16 cellular contexts compared by ENCODE assay signal in the genomic region with DNA sequence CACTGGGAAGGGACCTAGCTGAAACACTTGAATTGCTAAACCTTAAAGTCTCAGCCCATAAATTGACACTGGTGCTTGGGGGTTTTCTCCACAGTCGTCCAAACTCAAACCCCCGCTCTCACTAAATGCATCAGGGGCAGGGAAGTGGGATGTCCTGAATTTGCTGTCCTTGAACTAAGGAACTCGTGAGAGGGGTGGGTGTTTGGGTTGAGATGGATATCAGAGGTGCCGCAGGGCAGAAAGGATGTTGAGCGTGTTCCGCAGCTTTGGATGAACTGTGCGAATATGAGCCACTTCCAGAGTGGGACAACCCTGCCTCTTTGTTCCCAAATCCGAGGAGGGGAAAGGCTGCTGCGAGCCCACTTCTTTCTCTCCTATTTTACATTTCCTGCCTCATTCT.
DNase-seq lines count a peak whose midpoint lies in the region; ATAC-seq, FAIRE-seq and TF ChIP-seq lines count a peak whose summit lies in the region.
"Had no signal": no experiment of that assay in that cellular context is flagged by ENCODE, and none has a peak within 500 bp of the region (broad histone marks: within the 10 kb centered on the region; RNA-seq: fewer than 3 reads in every experiment).

No MANE protein-coding gene starts in this region.

- H3K9ac ChIP-seq in endothelial cell of umbilical vein (replicated peaks; ENCODE audit: extremely low read depth, insufficient read depth, low read length) (no peak overlapping the region), trophoblast cell (ENCODE audit: low read length) (peak overlapping the region; percentile 9), kidney (ENCODE audit: low read length in 2 of 2) (no peak overlapping the region)
- H3K9ac ChIP-seq: BLaER1 had no signal

- no peaks in the 10 kb centered on the region for H3K36me3 ChIP-seq in GM23338 (ENCODE audit: insufficient read depth)
- H3K36me3 ChIP-seq in endothelial cell of umbilical vein (ENCODE audit: control insufficient read depth in 2 of 2, extremely low read depth in 1 of 2, insufficient read depth in 2 of 2, low read length in 2 of 2), result no peaks in the 10 kb centered on the region
- no peaks in the 10 kb centered on the region for H3K36me3 ChIP-seq in trophoblast cell (ENCODE audit: control insufficient read depth in 1 of 2, insufficient read depth in 2 of 2, low read length in 2 of 2)
- no peaks in the 10 kb centered on the region for H3K36me3 ChIP-seq in kidney (ENCODE audit: control insufficient read depth in 1 of 2, insufficient read depth in 2 of 2, low read length in 2 of 2)
- H3K36me3 ChIP-seq: BLaER1 had no signal

- POLR2A ChIA-PET in endothelial cell of umbilical vein (lab: Charles Lee), result no interaction called here

- no peak overlapping the region for H4K91ac ChIP-seq in trophoblast cell (ENCODE audit: low read depth, low read length)

- H3K4me3 Mint-ChIP-seq in GM23338, result no peak overlapping the region
- H3K4me3 Mint-ChIP-seq: CD8-positive, alpha-beta memory T cell; H9 had no signal

- H3K9me1 ChIP-seq in endothelial cell of umbilical vein (replicated peaks; ENCODE audit: control insufficient read depth, extremely low read depth, insufficient read depth, low read length), result no peaks in the 10 kb centered on the region

- dilution Hi-C loops in endothelial cell of umbilical vein (cut with MboI; ENCODE audit: extremely low pct_ligation_motif_present, low sequenced_read_pairs), result no loop called here

- H3K18ac ChIP-seq in trophoblast cell (ENCODE audit: low read length), result no peak overlapping the region

- peaks cover 4% of the 10 kb centered on the region for H3K27me3 Mint-ChIP-seq in GM23338 (ENCODE audit: insufficient read depth, low read depth, poor library complexity)

- no peak overlapping the region for H2BK12ac ChIP-seq in trophoblast cell (ENCODE audit: low read length)

- no peaks in the 10 kb centered on the region for H4K20me1 ChIP-seq in GM23338 (replicated peaks; ENCODE audit: insufficient read depth)
- H4K20me1 ChIP-seq in endothelial cell of umbilical vein (replicated peaks; ENCODE audit: control insufficient read depth, extremely low read depth, insufficient read depth, low read length), result no peaks in the 10 kb centered on the region
- H4K20me1 ChIP-seq: BLaER1 had no signal

- no peak overlapping the region for H3K27ac ChIP-seq in GM23338 (ENCODE audit: low read depth)
- H3K27ac ChIP-seq in endothelial cell of umbilical vein (ENCODE audit: insufficient read depth, low read depth, low read length), result no peak overlapping the region
- no peak overlapping the region for H3K27ac ChIP-seq in trophoblast cell (ENCODE audit: low read depth, low read length)
- H3K27ac ChIP-seq in kidney (ENCODE audit: low read depth in 2 of 2, low read length in 2 of 2), result no peak overlapping the region
- H3K27ac ChIP-seq: BLaER1 had no signal

- no peak for TF ChIP-seq POLR2A in endothelial cell of umbilical vein (IDR thresholded peaks at IDR 0.05; ENCODE audit: low read depth, low read length)

- H3K9me2 ChIP-seq in GM23338 (ENCODE audit: insufficient read depth), result no peaks in the 10 kb centered on the region

- H3K79me1 ChIP-seq in trophoblast cell (ENCODE audit: low read length), result no peaks in the 10 kb centered on the region

- CTCF ChIA-PET in endothelial cell of umbilical vein (lab: Charles Lee), result no interaction called here

- WGBS in trophoblast cell (ENCODE audit: extremely low coverage, insufficient coverage, insufficient read length), result no CpG with 5 or more reads among the region's 9 CpGs

- H3K23ac ChIP-seq in trophoblast cell (ENCODE audit: low read length), result no peak overlapping the region

- H3K79me2 ChIP-seq in GM23338 (replicated peaks; ENCODE audit: insufficient read depth) (no peaks in the 10 kb centered on the region), endothelial cell of umbilical vein (ENCODE audit: control insufficient read depth, insufficient read depth, low read length) (no peaks in the 10 kb centered on the region), trophoblast cell (ENCODE audit: control insufficient read depth, insufficient read depth, low read length, poor library complexity) (no peaks in the 10 kb centered on the region)

- no peak overlapping the region for H2BK5ac ChIP-seq in trophoblast cell (ENCODE audit: low read depth, low read length, poor library complexity)

- no peak overlapping the region for H2BK120ac ChIP-seq in trophoblast cell (ENCODE audit: insufficient read depth, low read length, poor library complexity)

- H3K4me1 ChIP-seq in GM23338 (ENCODE audit: insufficient read depth) (peaks cover 32% of the 10 kb centered on the region), endothelial cell of umbilical vein (ENCODE audit: control insufficient read depth, extremely low read depth, insufficient read depth, low read length) (no peaks in the 10 kb centered on the region), trophoblast cell (ENCODE audit: control insufficient read depth in 1 of 2, insufficient read depth in 2 of 2, low read length in 2 of 2) (peaks cover 3 to 9% of the 10 kb centered on the region in 2 experiments), kidney (ENCODE audit: control insufficient read depth in 1 of 2, insufficient read depth in 1 of 2, low read depth in 1 of 2, low read length in 2 of 2) (no peaks in the 10 kb centered on the region)
- H3K4me1 ChIP-seq: Caco-2 had no signal

- no peaks in the 10 kb centered on the region for H3K9me3 ChIP-seq in endothelial cell of umbilical vein (replicated peaks; ENCODE audit: control insufficient read depth, insufficient read depth, low read length)
- no peaks in the 10 kb centered on the region for H3K9me3 ChIP-seq in trophoblast cell (ENCODE audit: insufficient read depth, low read depth, low read length)
- no peaks in the 10 kb centered on the region for H3K9me3 ChIP-seq in kidney (ENCODE audit: control insufficient read depth in 1 of 2, low read length in 2 of 2)

- H4K8ac ChIP-seq in trophoblast cell (ENCODE audit: low read depth, low read length), result no peak overlapping the region

- peaks cover 38% of the 10 kb centered on the region for H3K4me1 Mint-ChIP-seq in GM23338

- H3K4me3 ChIP-seq in GM23338 (no peak overlapping the region), endothelial cell of umbilical vein (replicated peaks in 1 of 3; ENCODE audit: insufficient read depth in 1 of 3, low read depth in 1 of 3, low read length in 3 of 3) (no peak overlapping the region), trophoblast cell (ENCODE audit: low read depth, low read length) (no peak overlapping the region), kidney (ENCODE audit: low read length in 2 of 2) (no peak overlapping the region)
- H3K4me3 ChIP-seq: BLaER1, GM12878 had no signal

- no peak overlapping the region for H2AK5ac ChIP-seq in trophoblast cell (ENCODE audit: low read length)

- H4K12ac ChIP-seq in trophoblast cell (ENCODE audit: low read depth, low read length), result no peak overlapping the region

- ATAC-seq in GM23338, result no peak
- ATAC-seq: GM12878 had no signal

- no TSS peak for BruUV-seq in endothelial cell of umbilical vein (replicated peaks; lab: Mats Ljungman, UMichigan)

- DNase-seq in activated CD8-positive, alpha-beta memory T cell treated with anti-CD3 and anti-CD28 coated beads for 24 hours, result peak; percentile 43
- no peak for DNase-seq in activated CD8-positive, alpha-beta memory T cell treated with anti-CD3 and anti-CD28 coated beads, Interleukin-2, amount 50 U/mL, for 4 hours
- DNase-seq in GM23338 (ENCODE audit: low spot score), result no peak
- no peak for DNase-seq in endothelial cell of umbilical vein (ENCODE audit: low read depth, low spot score)
- peak; percentile 30 to 55 for DNase-seq in trophoblast cell
- DNase-seq in kidney, result no peak
- DNase-seq in GOT3 (lab: John Stamatoyannopoulos, UW), result no peak
- DNase-seq: 8988T; AML-193; Caco-2; CD8-positive, alpha-beta memory T cell; DND-41; H9 had no signal

- 0 out of 2 replicates have a peak, but pooled peaks cover 7% of the 10 kb centered on the region for H3F3A ChIP-seq in GM23338 (replicated peaks; ENCODE audit: low read depth)

- H2AFZ ChIP-seq in GM23338, result peak overlapping the region; percentile 81; the same call in 1 of the 2 replicates
- H2AFZ ChIP-seq in endothelial cell of umbilical vein (ENCODE audit: low read depth, low read length), result peak overlapping the region; percentile 65
- no peak overlapping the region for H2AFZ ChIP-seq in trophoblast cell (ENCODE audit: insufficient read depth, low read length, poor library complexity)

- no peaks in the 10 kb centered on the region for H3K36me3 Mint-ChIP-seq in GM23338 (ENCODE audit: low read depth)
- H3K36me3 Mint-ChIP-seq: CD8-positive, alpha-beta memory T cell had no signal

- H3K9me3 Mint-ChIP-seq in GM23338, result no peaks in the 10 kb centered on the region
- H3K9me3 Mint-ChIP-seq: CD8-positive, alpha-beta memory T cell; H9 had no signal

- FAIRE-seq in endothelial cell of umbilical vein (lab: Jason Lieb, UNC), result no peak
- FAIRE-seq in kidney (lab: Jason Lieb, UNC), result no peak
- FAIRE-seq: GM12878, GM18507 had no signal

- H3K14ac ChIP-seq in trophoblast cell (ENCODE audit: low read length), result no peak overlapping the region

- intact Hi-C loops in endothelial cell of umbilical vein (cut with micrococcal nuclease) (no loop called here), kidney (cut with DNase I) (no loop called here)

- no peak overlapping the region for H3K4me2 ChIP-seq in GM23338
- no peak overlapping the region for H3K4me2 ChIP-seq in endothelial cell of umbilical vein (ENCODE audit: insufficient read depth, low read length)
- peak overlapping the region; percentile 44 for H3K4me2 ChIP-seq in trophoblast cell (ENCODE audit: low read length)
- H3K4me2 ChIP-seq: BLaER1 had no signal

- H3K27me3 ChIP-seq in GM23338 (ENCODE audit: insufficient read depth) (no peaks in the 10 kb centered on the region), endothelial cell of umbilical vein (ENCODE audit: control insufficient read depth in 2 of 2, insufficient read depth in 2 of 2, low read length in 2 of 2) (peaks cover 3 to 6% of the 10 kb centered on the region in 2 experiments), trophoblast cell (ENCODE audit: insufficient read depth, low read length) (no peaks in the 10 kb centered on the region)
- H3K27me3 ChIP-seq: BLaER1 had no signal

- no peak overlapping the region for H3K4ac ChIP-seq in trophoblast cell (ENCODE audit: low read depth, low read length)

- no peak overlapping the region for H3K27ac Mint-ChIP-seq in GM23338
- H3K27ac Mint-ChIP-seq: CD8-positive, alpha-beta memory T cell; H9 had no signal

- no peak for TF ChIP-seq CTCF in GM23338 (conservative IDR thresholded peaks at IDR 0.05; ENCODE audit: low read depth in 2 of 2)
- TF ChIP-seq CTCF in endothelial cell of umbilical vein (IDR thresholded peaks at IDR 0.05; ENCODE audit: extremely low read depth in 1 of 2, insufficient read depth in 1 of 2, low read depth in 1 of 2, low read length in 2 of 2), result no peak
- no peak for TF ChIP-seq CTCF in kidney (IDR thresholded peaks at IDR 0.05; ENCODE audit: borderline replicate concordance, extremely low read depth, insufficient read depth)

TF ChIP-seq in GM23338, 12 proteins besides CTCF, POLR2A, EP300 and RAD21 (continues in another document):
- TF ChIP-seq ZNF114 (CRISPR knock-in tag; IDR thresholded peaks at IDR 0.05), result no peak
- TF ChIP-seq EZH2phosphoT487 (IDR thresholded peaks at IDR 0.05; ENCODE audit: unreplicated experiment), result no peak

TF ChIP-seq in endothelial cell of umbilical vein, 7 proteins besides CTCF, POLR2A, EP300 and RAD21 (continues in another document):
- no peak for TF ChIP-seq JUN (IDR thresholded peaks at IDR 0.05; ENCODE audit: borderline replicate concordance, insufficient read depth, insufficient read length, low read depth)

Comparison
In these comparisons a context has a peak if more than half of its experiments do, and no peak if none do; other contexts are left out.
1. DNase-seq: peak in activated CD8-positive, alpha-beta memory T cell treated with anti-CD3 and anti-CD28 coated beads for 24 hours (single experiment) and trophoblast cell (2 of 2); none in activated CD8-positive, alpha-beta memory T cell treated with anti-CD3 and anti-CD28 coated beads, Interleukin-2, amount 50 U/mL, for 4 hours (single experiment), GM23338 (single experiment), endothelial cell of umbilical vein (single experiment), kidney (single experiment) and GOT3 (single experiment).